In genomic region chr9:6942406-6942805, GRCh38 we compare ENCODE assay signal across 24 cellular contexts.
"Had no signal": no experiment of that assay in that cellular context is flagged by ENCODE, and none has a peak within 500 bp of the region (broad histone marks: within the 10 kb centered on the region; RNA-seq: fewer than 3 reads in every experiment).

No MANE protein-coding gene starts in this region.

- H3K27ac ChIP-seq: body of pancreas, cardiac muscle cell, heart right ventricle, lower lobe of right lung, sigmoid colon, stomach, suprapubic skin, tibial nerve, WERI-Rb-1 had no signal

- ATAC-seq: body of pancreas; heart right ventricle; lower lobe of right lung; stimulated activated memory B cell treated with anti-CD40 and anti-IgM and Interleukin-4, amounts not matched to agents 10 μg/mL and 1 μg/mL and 100 μg/mL, for 72 hours had no signal

- H3K4me3 Mint-ChIP-seq: activated naive CD4-positive, alpha-beta T cell treated with anti-CD3 and anti-CD28 coated beads, Interleukin-2, amount 10 ng/mL, durations not matched to agents 7 days and 5 days; activated T-cell treated with anti-CD3 and anti-CD28 coated beads, Interleukin-2, amount 50 U/mL, for 24 hours; naive B cell; neural crest cell; stimulated activated memory B cell treated with anti-CD40 and anti-IgM and Interleukin-4, amounts not matched to agents 10 μg/mL and 1 μg/mL and 100 μg/mL, for 72 hours had no signal

- H3K27me3 ChIP-seq: body of pancreas, cardiac muscle cell, heart right ventricle, sigmoid colon, stomach, suprapubic skin, tibial nerve had no signal

- H3K9me3 ChIP-seq: body of pancreas, heart right ventricle, lower lobe of right lung, sigmoid colon, stomach, suprapubic skin, tibial nerve had no signal

- H3K4me1 Mint-ChIP-seq: activated naive CD4-positive, alpha-beta T cell treated with anti-CD3 and anti-CD28 coated beads, Interleukin-2, amount 10 ng/mL, durations not matched to agents 7 days and 5 days had no signal

- H3K4me3 ChIP-seq: body of pancreas, cardiac muscle cell, heart right ventricle, lower lobe of right lung, sigmoid colon, smooth muscle cell, stomach, suprapubic skin, tibial nerve had no signal

- H3K27me3 Mint-ChIP-seq: activated naive CD4-positive, alpha-beta T cell treated with anti-CD3 and anti-CD28 coated beads, Interleukin-2, amount 10 ng/mL, durations not matched to agents 7 days and 5 days; activated T-cell treated with anti-CD3 and anti-CD28 coated beads, Interleukin-2, amount 50 U/mL, for 24 hours; naive B cell; stimulated activated memory B cell treated with anti-CD40 and anti-IgM and Interleukin-4, amounts not matched to agents 10 μg/mL and 1 μg/mL and 100 μg/mL, for 72 hours had no signal

- H3K36me3 ChIP-seq: cardiac muscle cell, heart right ventricle, lower lobe of right lung, sigmoid colon, suprapubic skin, tibial nerve, WERI-Rb-1 had no signal

- DNase-seq: activated CD4-positive, alpha-beta T cell treated with anti-CD3 and anti-CD28 coated beads for 1 hour; activated CD4-positive, alpha-beta T cell treated with anti-CD3 and anti-CD28 coated beads, Interleukin-2, amount 50 U/mL, for 1 hour; activated CD8-positive, alpha-beta memory T cell treated with anti-CD3 and anti-CD28 coated beads for 24 hours; activated CD8-positive, alpha-beta memory T cell treated with anti-CD3 and anti-CD28 coated beads, Interleukin-2, amount 50 U/mL, for 4 hours; activated naive CD4-positive, alpha-beta T cell treated with anti-CD3 and anti-CD28 coated beads, Interleukin-2, amount 10 ng/mL, durations not matched to agents 7 days and 5 days; activated T-cell treated with anti-CD3 and anti-CD28 coated beads, Interleukin-2, amount 50 U/mL, for 24 hours; amygdala; body of pancreas; foreskin fibroblast; heart right ventricle; kidney; lower lobe of right lung; naive B cell; retina; sigmoid colon; stimulated activated CD4-positive, alpha-beta T cell treated with anti-CD3 and anti-CD28 coated beads, Interleukin-15, amount 100 ng/mL, for 24 hours; stomach; WERI-Rb-1 had no signal

- H3K27ac Mint-ChIP-seq: activated naive CD4-positive, alpha-beta T cell treated with anti-CD3 and anti-CD28 coated beads, Interleukin-2, amount 10 ng/mL, durations not matched to agents 7 days and 5 days; activated T-cell treated with anti-CD3 and anti-CD28 coated beads, Interleukin-2, amount 50 U/mL, for 24 hours had no signal

- H3K9me3 Mint-ChIP-seq: activated naive CD4-positive, alpha-beta T cell treated with anti-CD3 and anti-CD28 coated beads, Interleukin-2, amount 10 ng/mL, durations not matched to agents 7 days and 5 days; activated T-cell treated with anti-CD3 and anti-CD28 coated beads, Interleukin-2, amount 50 U/mL, for 24 hours; naive B cell; neural crest cell; stimulated activated memory B cell treated with anti-CD40 and anti-IgM and Interleukin-4, amounts not matched to agents 10 μg/mL and 1 μg/mL and 100 μg/mL, for 72 hours had no signal
